25 cellular contexts compared by ENCODE assay signal in genomic region chr22:35949243-35949642, GRCh38.
DNase-seq lines count a peak whose midpoint lies in the region; ATAC-seq, FAIRE-seq and TF ChIP-seq lines count a peak whose summit lies in the region.
"Had no signal": no experiment of that assay in that cellular context is flagged by ENCODE, and none has a peak within 500 bp of the region (broad histone marks: within the 10 kb centered on the region; RNA-seq: fewer than 3 reads in every experiment).

No MANE protein-coding gene starts in this region.

- H3K4ac ChIP-seq in neuronal stem cell (ENCODE audit: low read length): no peak overlapping the region

- H3K27me3 ChIP-seq in astrocyte (ENCODE audit: insufficient read depth, low read length) (no peaks in the 10 kb centered on the region), hepatocyte (no peaks in the 10 kb centered on the region), HepG2 (ENCODE audit: control insufficient read depth in 1 of 2, insufficient read depth in 2 of 2, low read length in 2 of 2) (no peaks in the 10 kb centered on the region), neuronal stem cell (ENCODE audit: control insufficient read depth in 3 of 3, insufficient read depth in 3 of 3, low read depth in 1 of 3, low read length in 3 of 3) (no peaks in the 10 kb centered on the region)
- H3K27me3 ChIP-seq: BE2C; BLaER1 treated with 17β-estradiol and CSF1 and Interleukin-3, amounts not matched to agents 10 nM and 100 nM had no signal

- no peak for TF ChIP-seq RAD21 in HepG2 (CRISPR knock-in tag; IDR thresholded peaks at IDR 0.05)

- no peak overlapping the region for H4K8ac ChIP-seq in neuronal stem cell (ENCODE audit: low read depth, low read length)

- peaks cover 2% of the 10 kb centered on the region for H3K4me1 Mint-ChIP-seq in astrocyte (ENCODE audit: low read depth, unreplicated experiment)
- H3K4me1 Mint-ChIP-seq: CD14-positive monocyte; CD8-positive, alpha-beta memory T cell had no signal

- FAIRE-seq in astrocyte (lab: Jason Lieb, UNC) (peak; percentile 23), HepG2 (lab: Jason Lieb, UNC) (peak; percentile 66)
- FAIRE-seq: A549, D721Med, GM12878, GM19239 had no signal

- H3K14ac ChIP-seq in neuronal stem cell (ENCODE audit: low read length): no peak overlapping the region

- H3K79me2 ChIP-seq in astrocyte (ENCODE audit: insufficient read depth, low read length) (peaks cover 44% of the 10 kb centered on the region), hepatocyte (peaks cover 84% of the 10 kb centered on the region), HepG2 (ENCODE audit: insufficient read depth, low read length) (peaks cover 5% of the 10 kb centered on the region)

- TF ChIP-seq POLR2A in HepG2 (IDR thresholded peaks at IDR 0.05; ENCODE audit: insufficient read depth in 1 of 2, low read depth in 2 of 2, low read length in 2 of 2): no peak

- BruUV-seq in HepG2 (replicated peaks; lab: Mats Ljungman, UMichigan): no TSS peak

- H2BK5ac ChIP-seq in neuronal stem cell (ENCODE audit: low read length): no peak overlapping the region

- H3K4me2 ChIP-seq in astrocyte (ENCODE audit: low read length) (no peak overlapping the region), hepatocyte (peak overlapping the region; percentile 17), HepG2 (ENCODE audit: low read depth, low read length) (peak overlapping the region; percentile 54), neuronal stem cell (ENCODE audit: insufficient read depth, low read length, poor library complexity, severe bottlenecking) (no peak overlapping the region)
- H3K4me2 ChIP-seq: A549; BLaER1 treated with 17β-estradiol and CSF1 and Interleukin-3, amounts not matched to agents 10 nM and 100 nM; GM23338 had no signal

- H3K9ac ChIP-seq in astrocyte (ENCODE audit: low read length): no peak overlapping the region
- H3K9ac ChIP-seq in HepG2 (ENCODE audit: insufficient read depth, low read depth, low read length): no peak overlapping the region
- H3K9ac ChIP-seq in neuronal stem cell (ENCODE audit: low read depth, low read length, poor library complexity): no peak overlapping the region
- H3K9ac ChIP-seq: BLaER1 treated with 17β-estradiol and CSF1 and Interleukin-3, amounts not matched to agents 10 nM and 100 nM had no signal

- H3K4me1 ChIP-seq in astrocyte (ENCODE audit: insufficient read depth, low read length) (peaks cover 4% of the 10 kb centered on the region), hepatocyte (ENCODE audit: insufficient read depth) (no peaks in the 10 kb centered on the region), HepG2 (ENCODE audit: insufficient read depth, low read length) (peaks cover 25% of the 10 kb centered on the region), neuronal stem cell (ENCODE audit: control insufficient read depth in 2 of 2, insufficient read depth in 1 of 2, low read depth in 1 of 2, low read length in 2 of 2) (no peaks in the 10 kb centered on the region)
- H3K4me1 ChIP-seq: BLaER1 treated with 17β-estradiol and CSF1 and Interleukin-3, amounts not matched to agents 10 nM and 100 nM had no signal

- intact Hi-C loops in HepG2 (cut with micrococcal nuclease; ENCODE audit: unreplicated experiment): no loop called here

- no peak overlapping the region for H2BK15ac ChIP-seq in neuronal stem cell (ENCODE audit: low read length)

- POLR2A ChIA-PET in HepG2 (lab: Yijun Ruan, JAX): no interaction called here

- TF ChIP-seq CTCF in astrocyte (IDR thresholded peaks at IDR 0.05; ENCODE audit: insufficient read depth, low read depth, low read length): no peak
- TF ChIP-seq CTCF in hepatocyte (IDR thresholded peaks at IDR 0.05; ENCODE audit: poor library complexity): no peak
- no peak for TF ChIP-seq CTCF in HepG2 (CRISPR knock-in tag; IDR thresholded peaks at IDR 0.05)

- no peak overlapping the region for H2BK120ac ChIP-seq in neuronal stem cell (ENCODE audit: low read depth, low read length)

- H3K27ac Mint-ChIP-seq in astrocyte (ENCODE audit: unreplicated experiment): no peak overlapping the region
- H3K27ac Mint-ChIP-seq: CD14-positive monocyte; CD4-positive, alpha-beta T cell; CD8-positive, alpha-beta memory T cell; GM23338; H9 had no signal

- peaks cover 48% of the 10 kb centered on the region for H4K20me1 ChIP-seq in astrocyte (ENCODE audit: insufficient read depth, low read length)
- H4K20me1 ChIP-seq in hepatocyte (ENCODE audit: insufficient read depth, poor library complexity, severe bottlenecking): peaks cover 7% of the 10 kb centered on the region
- no peaks in the 10 kb centered on the region for H4K20me1 ChIP-seq in HepG2 (ENCODE audit: insufficient read depth, low read length)
- H4K20me1 ChIP-seq: BLaER1 treated with 17β-estradiol and CSF1 and Interleukin-3, amounts not matched to agents 10 nM and 100 nM had no signal

- no peaks in the 10 kb centered on the region for H3K9me3 Mint-ChIP-seq in astrocyte (ENCODE audit: unreplicated experiment)
- H3K9me3 Mint-ChIP-seq: CD14-positive monocyte; CD4-positive, alpha-beta T cell; CD8-positive, alpha-beta memory T cell; GM23338; H9 had no signal

- no peak overlapping the region for H3K27ac ChIP-seq in astrocyte (ENCODE audit: low read depth, low read length)
- H3K27ac ChIP-seq in hepatocyte: no peak overlapping the region
- H3K27ac ChIP-seq in HepG2 (ENCODE audit: extremely low read length, insufficient read depth, low read length): no peak overlapping the region
- no peak overlapping the region for H3K27ac ChIP-seq in neuronal stem cell (replicated peaks; ENCODE audit: low read length)
- H3K27ac ChIP-seq: A549; BLaER1 treated with 17β-estradiol and CSF1 and Interleukin-3, amounts not matched to agents 10 nM and 100 nM had no signal

- no peaks in the 10 kb centered on the region for H3K9me2 ChIP-seq in hepatocyte (replicated peaks; ENCODE audit: insufficient read depth)

- H4K91ac ChIP-seq in neuronal stem cell (ENCODE audit: low read depth, low read length, poor library complexity): no peak overlapping the region

- ATAC-seq in HepG2 (peak; percentile 37; the same call in 1 of the 3 replicates), GM21576 (IDR thresholded peaks at IDR 0.05; ENCODE audit: unreplicated experiment) (no peak)
- ATAC-seq: A549, GM12878, GM23338, HCT116 had no signal

- H3K4me3 ChIP-seq in astrocyte (ENCODE audit: insufficient read depth, low read depth, low read length) (no peak overlapping the region), hepatocyte (no peak overlapping the region), HepG2 (replicated peaks in 1 of 3; ENCODE audit: insufficient read depth in 1 of 3, low read depth in 2 of 3, low read length in 3 of 3) (peak overlapping the region in 1 of 3 experiments; percentile 18; a peak in 1 of 6 replicates), neuronal stem cell (ENCODE audit: low read length in 2 of 2) (no peak overlapping the region)
- H3K4me3 ChIP-seq: A549; BLaER1 treated with 17β-estradiol and CSF1 and Interleukin-3, amounts not matched to agents 10 nM and 100 nM; GM12878; GM23338 had no signal

- H3K9me3 ChIP-seq in astrocyte (ENCODE audit: insufficient read depth, low read depth, low read length) (no peaks in the 10 kb centered on the region), hepatocyte (ENCODE audit: low read depth) (no peaks in the 10 kb centered on the region), HepG2 (ENCODE audit: low read length) (no peaks in the 10 kb centered on the region), neuronal stem cell (replicated peaks in 1 of 2; ENCODE audit: control insufficient read depth in 2 of 2, insufficient read depth in 1 of 2, low read depth in 1 of 2, low read length in 2 of 2) (no peaks in the 10 kb centered on the region)
- H3K9me3 ChIP-seq: A549; BE2C; BLaER1 treated with 17β-estradiol and CSF1 and Interleukin-3, amounts not matched to agents 10 nM and 100 nM had no signal

- H3K18ac ChIP-seq in neuronal stem cell (ENCODE audit: low read length): no peak overlapping the region

- no peak overlapping the region for H2AK5ac ChIP-seq in neuronal stem cell (ENCODE audit: low read depth, low read length)

- DNase-seq in astrocyte (ENCODE audit: low read depth): no peak
- no peak for DNase-seq in hepatocyte (ENCODE audit: low spot score)
- DNase-seq in HepG2 (ENCODE audit: low spot score): peak; percentile 58
- no peak for DNase-seq in neuronal stem cell (ENCODE audit: low spot score)
- DNase-seq in stimulated activated CD8-positive, alpha-beta memory T cell treated with anti-CD3 and anti-CD28 coated beads, Interleukin-4, amount 100 ng/mL, for 48 hours: no peak
- DNase-seq: 8988T; ACHN; AML-193; BE2C; CD4-positive, alpha-beta T cell; CD8-positive, alpha-beta memory T cell; DMS 273 treated with DMSO at 0.1 percent for 48 hours; DMS79; EL; GDM1; H9 had no signal

- H3K23ac ChIP-seq in neuronal stem cell (ENCODE audit: low read depth, low read length, poor library complexity): no peak overlapping the region

- CTCF ChIA-PET in HepG2 (lab: Yijun Ruan, JAX; ENCODE audit: low intra/inter-chr PET ratio, low total read pairs): no interaction called here

- WGBS in hepatocyte (ENCODE audit: low lambda C conversion rate, missing lambda C conversion rate): 73% methylated on average over 3 of the region's 3 CpGs
- 60% methylated on average over 3 of the region's 3 CpGs for WGBS in HepG2 (ENCODE audit: low lambda C conversion rate)
- no CpG with 5 or more reads among the region's 3 CpGs for WGBS in neuronal stem cell (ENCODE audit: extremely low coverage in 2 of 2, insufficient read length in 2 of 2, insufficient replicate concordance in 1 of 2), 2 donors

- H3K79me1 ChIP-seq in neuronal stem cell (ENCODE audit: low read depth, low read length): no peaks in the 10 kb centered on the region

- H3K27me3 Mint-ChIP-seq in astrocyte (ENCODE audit: low read depth, unreplicated experiment): no peaks in the 10 kb centered on the region
- H3K27me3 Mint-ChIP-seq: CD4-positive, alpha-beta T cell had no signal

- in situ Hi-C loops in HepG2 (cut with HindIII; ENCODE audit: extremely low pct_ligation_motif_present, low pct_unique_long_range_greater_than_20kb): no loop called here

- H3K36me3 ChIP-seq in astrocyte (ENCODE audit: insufficient read depth, low read length) (no peaks in the 10 kb centered on the region), hepatocyte (replicated peaks; ENCODE audit: insufficient read depth, low read depth) (no peaks in the 10 kb centered on the region), HepG2 (replicated peaks in 1 of 2; ENCODE audit: control insufficient read depth in 1 of 2, insufficient read depth in 2 of 2, low read length in 2 of 2) (no peaks in the 10 kb centered on the region), neuronal stem cell (replicated peaks in 1 of 2; ENCODE audit: control insufficient read depth in 2 of 2, insufficient read depth in 2 of 2, low read length in 2 of 2) (peaks cover 0 to 7% of the 10 kb centered on the region in 2 donors)
- H3K36me3 ChIP-seq: BE2C; BLaER1 treated with 17β-estradiol and CSF1 and Interleukin-3, amounts not matched to agents 10 nM and 100 nM had no signal

- no peaks in the 10 kb centered on the region for H3K36me3 Mint-ChIP-seq in astrocyte (ENCODE audit: low read depth, unreplicated experiment)
- H3K36me3 Mint-ChIP-seq: CD14-positive monocyte; CD8-positive, alpha-beta memory T cell had no signal

- no peak overlapping the region for H2BK12ac ChIP-seq in neuronal stem cell (ENCODE audit: low read length)

- H3K4me3 Mint-ChIP-seq in astrocyte (ENCODE audit: unreplicated experiment): no peak overlapping the region
- H3K4me3 Mint-ChIP-seq: CD14-positive monocyte; CD4-positive, alpha-beta T cell; CD8-positive, alpha-beta memory T cell; GM23338; H9 had no signal

- TF ChIP-seq EP300 in HepG2 (IDR thresholded peaks at IDR 0.05; ENCODE audit: low read depth in 2 of 2, low read length in 2 of 2): no peak
- TF ChIP-seq EP300 in HepG2 (CRISPR knock-in tag; IDR thresholded peaks at IDR 0.05; ENCODE audit: borderline replicate concordance): no peak

- H2AFZ ChIP-seq in astrocyte (ENCODE audit: low read depth, low read length) (no peak overlapping the region), hepatocyte (no peak overlapping the region), HepG2 (ENCODE audit: low read length) (no peak overlapping the region), neuronal stem cell (ENCODE audit: low read length) (no peak overlapping the region)
- H2AFZ ChIP-seq: GM23338 had no signal

Comparison
In these comparisons a context has a peak if more than half of its experiments do, and no peak if none do; other contexts are left out.
1. H3K4me2 ChIP-seq: peak in hepatocyte (single experiment) and HepG2 (single experiment); none in astrocyte (single experiment) and neuronal stem cell (single experiment).